Comparison of ENCODE assay signal across 8 cellular contexts in the genomic region with DNA sequence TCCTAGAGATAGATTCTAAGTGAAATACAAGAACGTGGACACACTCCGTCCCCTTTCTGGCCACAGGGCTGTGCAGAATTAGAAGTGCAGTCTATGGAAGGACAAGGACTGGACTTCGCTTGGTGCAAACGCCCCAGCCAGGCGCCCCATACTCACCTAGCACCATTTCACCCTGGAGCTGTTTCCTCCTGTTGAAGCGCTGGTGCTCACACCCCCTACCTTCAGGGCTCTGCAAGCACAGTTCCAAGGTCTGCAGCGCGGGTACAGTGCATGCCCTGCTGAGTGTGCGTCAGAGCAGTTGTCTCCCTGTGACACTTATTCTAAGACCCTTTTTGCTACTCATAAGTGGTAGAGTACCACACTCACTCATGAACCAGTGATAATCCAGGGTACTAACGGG. TPM values are rescaled to one million over a fixed set of nuclear protein-coding genes. Genes with fewer than 3 reads are reported as not detected.
A peak's percentile ranks its signal among the peaks of the same experiment; 100 is the strongest.
DNase-seq lines count a peak whose midpoint lies in the region; ATAC-seq and TF ChIP-seq lines count a peak whose summit lies in the region.

No MANE protein-coding gene starts in this region.

- H3K4me1 ChIP-seq in CD8-positive, alpha-beta memory T cell (ENCODE audit: insufficient read depth, low read length), result peaks cover 76% of the 10 kb centered on the region
- peaks cover 46 to 55% of the 10 kb centered on the region in 2 donors for H3K4me1 ChIP-seq in adrenal gland (replicated peaks in 1 of 2)

- TF ChIP-seq POLR2A in adrenal gland (IDR thresholded peaks at IDR 0.05), result peak in 1 of 2 donors; percentile 45

- H3K27me3 Mint-ChIP-seq in CD8-positive, alpha-beta memory T cell, result peaks cover 0 to 2% of the 10 kb centered on the region in 2 donors
- H3K27me3 Mint-ChIP-seq in natural killer cell treated with Interleukin-12 subunit alpha and Interleukin-12 subunit beta and Interleukin-15 and Interleukin-18, amount 100 ng/mL, for 72 hours, result no peaks in the 10 kb centered on the region

- intact Hi-C loops in adrenal gland (cut with DNase I), result loop anchor here in 1 of 2 donors (5.0 kb wide), 1 partner anchor 97 kb away; no protein-coding TSS in a partner anchor

- H3K36me3 ChIP-seq in CD8-positive, alpha-beta memory T cell (ENCODE audit: insufficient read depth, low read length), result no peaks in the 10 kb centered on the region
- H3K36me3 ChIP-seq in adrenal gland (replicated peaks in 1 of 2), result no peaks in the 10 kb centered on the region

- peak overlapping the region in 6 of 8 donors; percentile 45 to 87 (median 64) for H3K27ac Mint-ChIP-seq in CD8-positive, alpha-beta memory T cell
- no peak overlapping the region for H3K27ac Mint-ChIP-seq in natural killer cell treated with Interleukin-12 subunit alpha and Interleukin-12 subunit beta and Interleukin-15 and Interleukin-18, amount 100 ng/mL, for 72 hours

- peak overlapping the region; percentile 89 to 99 (median 97) for H3K4me3 Mint-ChIP-seq in CD8-positive, alpha-beta memory T cell
- peak overlapping the region; percentile 82 for H3K4me3 Mint-ChIP-seq in natural killer cell treated with Interleukin-12 subunit alpha and Interleukin-12 subunit beta and Interleukin-15 and Interleukin-18, amount 100 ng/mL, for 72 hours

- WGBS in adrenal gland, 4 donors, result 47 to 60% (median 49%) methylated on average over 9 to 10 of the region's 10 CpGs

- peak overlapping the region; percentile 76 for H3K4me3 ChIP-seq in CD8-positive, alpha-beta memory T cell (ENCODE audit: low read length)
- H3K4me3 ChIP-seq in adrenal gland, result peak overlapping the region in 1 of 4 donors; percentile 79

- H3K4me1 Mint-ChIP-seq in CD8-positive, alpha-beta memory T cell, result peaks cover 68 to 74% (median 69%) of the 10 kb centered on the region in 3 donors
- peaks cover 30 to 39% of the 10 kb centered on the region in 2 donors for H3K4me1 Mint-ChIP-seq in natural killer cell treated with Interleukin-12 subunit alpha and Interleukin-12 subunit beta and Interleukin-15 and Interleukin-18, amount 100 ng/mL, for 72 hours (ENCODE audit: low read depth in 2 of 2)

- H3K36me3 Mint-ChIP-seq in CD8-positive, alpha-beta memory T cell, result peaks cover 0 to 6% (median 2%) of the 10 kb centered on the region in 3 donors
- H3K36me3 Mint-ChIP-seq in natural killer cell treated with Interleukin-12 subunit alpha and Interleukin-12 subunit beta and Interleukin-15 and Interleukin-18, amount 100 ng/mL, for 72 hours, result no peaks in the 10 kb centered on the region

- peak in 1 of 5 donors; percentile 55 for DNase-seq in CD8-positive, alpha-beta memory T cell
- peak; percentile 22 for DNase-seq in OCI-M1 (lab: John Stamatoyannopoulos, UW)
- peak; percentile 60 to 82 (median 71) for DNase-seq in adrenal gland
- DNase-seq in natural killer cell treated with Interleukin-12 subunit alpha and Interleukin-12 subunit beta and Interleukin-15 and Interleukin-18, amount 100 ng/mL, for 72 hours (ENCODE audit: low spot score), result no peak
- no peak for DNase-seq in NOMO-1 treated with dmso at 0.1 percent for 144 hours (lab: John Stamatoyannopoulos, UW; ENCODE audit: unreplicated experiment)
- DNase-seq in iPS-NIHi11 (ENCODE audit: low spot score), result no peak

- no peaks in the 10 kb centered on the region for H3K9me3 Mint-ChIP-seq in CD8-positive, alpha-beta memory T cell
- no peaks in the 10 kb centered on the region for H3K9me3 Mint-ChIP-seq in natural killer cell treated with Interleukin-12 subunit alpha and Interleukin-12 subunit beta and Interleukin-15 and Interleukin-18, amount 100 ng/mL, for 72 hours

- H3K9me3 ChIP-seq in CD8-positive, alpha-beta memory T cell (ENCODE audit: low read length), result no peaks in the 10 kb centered on the region
- no peaks in the 10 kb centered on the region for H3K9me3 ChIP-seq in adrenal gland (replicated peaks in 1 of 3)

- no peak for ATAC-seq in natural killer cell treated with Interleukin-12 subunit alpha and Interleukin-12 subunit beta and Interleukin-15 and Interleukin-18, amount 100 ng/mL, for 72 hours
- ATAC-seq in HG03457 (IDR thresholded peaks at IDR 0.05; ENCODE audit: unreplicated experiment) (no peak), HG02973 (IDR thresholded peaks at IDR 0.05; ENCODE audit: unreplicated experiment) (no peak)

- H3K27ac ChIP-seq in CD8-positive, alpha-beta memory T cell (ENCODE audit: low read depth, low read length), result no peak overlapping the region
- peak overlapping the region in 4 of 5 donors; percentile 10 to 87 (median 70) for H3K27ac ChIP-seq in adrenal gland

- CTCF ChIA-PET in CD8-positive, alpha-beta memory T cell (lab: Charles Lee), result interaction anchor here (0.6 to 9.8 kb wide), 7 partner anchors 10 to 129 kb away, joined by 3 to 99 read pairs (median 13); no protein-coding TSS in a partner anchor

- POLR2A ChIA-PET in CD8-positive, alpha-beta memory T cell (lab: Charles Lee), result interaction anchor here (2.1 kb wide), 1 partner anchor 25 kb away, joined by 11 read pairs; no protein-coding TSS in a partner anchor

- no peaks in the 10 kb centered on the region for H3K27me3 ChIP-seq in CD8-positive, alpha-beta memory T cell (ENCODE audit: insufficient read depth, low read length, poor library complexity, severe bottlenecking)
- H3K27me3 ChIP-seq in adrenal gland, result no peaks in the 10 kb centered on the region

- TF ChIP-seq CTCF in adrenal gland (IDR thresholded peaks at IDR 0.05), result peak; percentile 16 to 53 (median 38)

RNA-seq across cellular contexts. Expression of a gene that starts 3.0 kb away (rescaled TPM):
- total RNA-seq in CD8-positive, alpha-beta memory T cell, result 10 to 100 TPM; 44.1 to 47.6 TPM
- polyA plus RNA-seq in CD8-positive, alpha-beta memory T cell, result 96.3 TPM
- 100 to 1,000 TPM in 1 of 8 donors, 10 to 100 TPM in 7; 49.9 to 118 (median 78.3) TPM for total RNA-seq in adrenal gland
- 10 to 100 TPM; 43.0 to 58.2 (median 45.9) TPM for polyA plus RNA-seq in adrenal gland
- 10 to 100 TPM; 13.8 to 19.0 TPM for total RNA-seq in natural killer cell treated with Interleukin-12 subunit alpha and Interleukin-12 subunit beta and Interleukin-15 and Interleukin-18, amount 100 ng/mL, for 72 hours

Comparison
In these comparisons a context has a peak if more than half of its experiments do, and no peak if none do; other contexts are left out.
1. DNase-seq: peak in OCI-M1 (single experiment) and adrenal gland (7 of 7); none in natural killer cell treated with Interleukin-12 subunit alpha and Interleukin-12 subunit beta and Interleukin-15 and Interleukin-18, amount 100 ng/mL, for 72 hours (single experiment), NOMO-1 treated with dmso at 0.1 percent for 144 hours (single experiment) and iPS-NIHi11 (single experiment).
2. H3K27ac Mint-ChIP-seq: peak in CD8-positive, alpha-beta memory T cell (6 of 8); none in natural killer cell treated with Interleukin-12 subunit alpha and Interleukin-12 subunit beta and Interleukin-15 and Interleukin-18, amount 100 ng/mL, for 72 hours (0 of 2).